ENCODE assay signal across 12 cellular contexts in genomic region chr11:2697871-2698270, GRCh38. TPM values are rescaled to one million over a fixed set of nuclear protein-coding genes. Genes with fewer than 3 reads are reported as not detected.
A peak's percentile ranks its signal among the peaks of the same experiment; 100 is the strongest.
DNase-seq lines count a peak whose midpoint lies in the region; ATAC-seq and TF ChIP-seq lines count a peak whose summit lies in the region.
"Had no signal": no experiment of that assay in that cellular context is flagged by ENCODE, and none has a peak within 500 bp of the region (broad histone marks: within the 10 kb centered on the region; RNA-seq: fewer than 3 reads in every experiment).

No MANE protein-coding gene starts in this region.

- H3K27ac ChIP-seq in brain microvascular endothelial cell (no peak overlapping the region), right lobe of liver (no peak overlapping the region), uterus (peak overlapping the region in 1 of 2 donors; percentile 83)
- H3K27ac ChIP-seq: parathyroid adenoma had no signal

- in situ Hi-C loops in brain microvascular endothelial cell (cut with HindIII; ENCODE audit: low pct_ligation_motif_present, low sequenced_read_pairs), result no loop called here

- H3K4me3 ChIP-seq in brain microvascular endothelial cell (ENCODE audit: low read depth, low read length) (peak overlapping the region; percentile 79), right lobe of liver (peak overlapping the region in 2 of 3 donors; percentile 71), uterus (peak overlapping the region; percentile 69 to 78)

- H3K4me1 ChIP-seq in right lobe of liver (peaks cover 0 to 7% (median 0%) of the 10 kb centered on the region in 4 donors), uterus (no peaks in the 10 kb centered on the region)
- H3K4me1 ChIP-seq: parathyroid adenoma had no signal

- H3K27me3 ChIP-seq in brain microvascular endothelial cell (replicated peaks) (no peaks in the 10 kb centered on the region), right lobe of liver (no peaks in the 10 kb centered on the region), uterus (no peaks in the 10 kb centered on the region)

- intact Hi-C loops in left cardiac atrium (cut with DNase I) (loop anchor here in 1 of 2 donors (2.0 kb wide), 1 partner anchor 187 kb away; the partner anchor contains the start of gene CDKN1C), Right ventricle myocardium superior (cut with DNase I) (loop anchor here (5.0 kb wide), 1 partner anchor 184 kb away; no protein-coding TSS in a partner anchor), right lobe of liver (cut with DNase I) (no loop called here), uterus (cut with DNase I; ENCODE audit: low total_unique reads) (no loop called here)

- H3K36me3 ChIP-seq in brain microvascular endothelial cell (replicated peaks), result no peaks in the 10 kb centered on the region
- no peaks in the 10 kb centered on the region for H3K36me3 ChIP-seq in right lobe of liver
- no peaks in the 10 kb centered on the region for H3K36me3 ChIP-seq in uterus

- ATAC-seq in left cardiac atrium (no peak), Right ventricle myocardium superior (ENCODE audit: poor library complexity) (no peak), right lobe of liver (no peak), HG03457 (IDR thresholded peaks at IDR 0.05; ENCODE audit: unreplicated experiment) (no peak)
- ATAC-seq: CD8-positive, alpha-beta T cell had no signal

- no peak for TF ChIP-seq CTCF in brain microvascular endothelial cell (IDR thresholded peaks at IDR 0.05; ENCODE audit: low read depth, low read length, missing control alignments)
- TF ChIP-seq CTCF in right lobe of liver (IDR thresholded peaks at IDR 0.05), result no peak
- no peak for TF ChIP-seq CTCF in uterus (IDR thresholded peaks at IDR 0.05)

- TF ChIP-seq POLR2A in right lobe of liver (IDR thresholded peaks at IDR 0.05) (no peak), uterus (IDR thresholded peaks at IDR 0.05) (no peak)

- 19% methylated on average over 1 of the region's 1 CpG for WGBS in right lobe of liver (ENCODE audit: insufficient coverage, low coverage, low lambda C conversion rate, missing lambda C conversion rate)

- peak; percentile 3 for DNase-seq in left cardiac atrium
- no peak for DNase-seq in Right ventricle myocardium superior
- no peak for DNase-seq in brain microvascular endothelial cell
- peak in 1 of 3 donors; percentile 13 for DNase-seq in right lobe of liver
- peak in 1 of 2 donors; percentile 6 for DNase-seq in uterus
- DNase-seq in amygdala (lab: John Stamatoyannopoulos, UW), result no peak
- no peak for DNase-seq in DMS114 treated with DMSO at 0.1 percent for 48 hours (lab: John Stamatoyannopoulos, UW; ENCODE audit: unreplicated experiment)
- DNase-seq: activated CD8-positive, alpha-beta memory T cell treated with anti-CD3 and anti-CD28 coated beads for 24 hours; CD8-positive, alpha-beta T cell; NCI-H774 had no signal

- H3K9me3 ChIP-seq in right lobe of liver (no peaks in the 10 kb centered on the region), uterus (no peaks in the 10 kb centered on the region)

RNA-seq across cellular contexts. Expression of gene KCNQ1OT1, which starts 1.9 kb away (rescaled TPM):
- under 1 TPM; 0.59 to 0.81 TPM for total RNA-seq in left cardiac atrium
- 0.35 TPM for total RNA-seq in Right ventricle myocardium superior
- 1 to 10 TPM in 2 of 6 experiments, under 1 TPM in 4; 0.37 to 1.7 (median 0.60) TPM for total RNA-seq in right lobe of liver
- total RNA-seq in uterus, result 10 to 100 TPM in 2 of 4 donors, 1 to 10 TPM in 2; 2.6 to 19.4 (median 10.9) TPM
